Comparison of ENCODE assay signal across 11 cellular contexts in the genomic region with DNA sequence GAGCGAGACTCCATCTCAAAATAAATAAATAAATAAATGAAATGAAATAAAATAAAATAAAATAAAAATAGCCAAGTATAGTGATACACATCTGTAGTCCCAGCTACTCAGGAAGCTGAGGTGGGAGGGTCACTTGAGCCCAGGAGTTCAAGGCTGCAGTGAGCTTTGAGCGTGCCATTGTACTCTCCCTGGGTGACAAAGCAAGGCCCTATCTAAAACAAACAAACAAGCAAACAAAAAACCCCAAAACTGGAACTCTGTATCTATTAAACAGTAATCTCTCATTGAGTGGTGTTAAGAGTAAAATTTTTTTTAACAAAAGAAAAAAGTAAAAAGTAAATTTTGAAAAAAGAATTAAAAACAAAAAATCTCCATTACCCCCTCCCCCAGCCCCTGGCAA.
"Had no signal": no experiment of that assay in that cellular context is flagged by ENCODE, and none has a peak within 500 bp of the region (broad histone marks: within the 10 kb centered on the region; RNA-seq: fewer than 3 reads in every experiment).

No MANE protein-coding gene starts in this region.

- FAIRE-seq: H1, H54 had no signal

- H3K27ac ChIP-seq: GM23248 had no signal

- H3K9me3 Mint-ChIP-seq: GM23338, HFFc6 had no signal

- H3K9me3 ChIP-seq: HAP-1 had no signal

- H3K4me2 ChIP-seq: GM23338 had no signal

- H3K4me3 ChIP-seq: GM23248, GM23338, HAP-1 had no signal

- DNase-seq: GM23248, GOT3, H7, H9, HCEC 1CT, HFFc6 had no signal

- H3K27ac Mint-ChIP-seq: GM23338, H9, HFFc6 had no signal

- ATAC-seq: GM23338, HCT116 had no signal

- H3K9ac ChIP-seq: GM23248 had no signal

- H3K4me3 Mint-ChIP-seq: GM23338, H9, HFFc6 had no signal

- H3K36me3 ChIP-seq: HAP-1 had no signal

- H2AFZ ChIP-seq: GM23248, GM23338 had no signal
